ENCODE assay signal across 18 cellular contexts in the genomic region with DNA sequence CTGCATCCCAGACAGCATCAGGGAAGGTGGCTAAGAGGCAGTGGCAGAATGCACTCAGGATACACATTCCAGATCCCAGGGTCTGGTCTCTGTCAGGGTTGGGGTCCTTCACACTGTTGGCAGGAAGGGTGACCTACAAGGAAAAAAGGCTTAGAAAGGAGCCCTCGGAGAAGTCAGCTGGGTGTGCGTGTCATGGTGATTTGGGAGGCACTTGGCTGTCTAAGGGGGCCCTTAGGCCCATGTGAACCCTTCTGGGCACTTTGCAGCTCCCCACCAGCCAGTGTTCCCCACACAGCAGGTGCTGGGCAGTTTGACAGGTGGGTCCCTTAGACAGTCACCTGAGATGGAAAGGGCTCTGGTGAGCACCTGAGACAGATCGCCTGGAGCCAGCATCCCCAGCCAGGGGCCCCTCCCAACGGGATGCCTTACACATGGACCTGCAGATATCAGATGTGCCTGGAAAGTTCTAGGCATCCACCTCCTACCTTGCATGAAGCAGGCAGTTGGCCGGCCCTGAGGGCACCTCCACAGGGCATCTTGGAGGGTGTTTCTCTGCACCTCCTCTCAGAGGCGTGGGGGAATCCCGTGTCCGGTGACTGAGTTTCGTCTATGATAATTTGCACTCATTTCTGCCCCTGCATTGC.
DNase-seq lines count a peak whose midpoint lies in the region; ATAC-seq and TF ChIP-seq lines count a peak whose summit lies in the region.
"Had no signal": no experiment of that assay in that cellular context is flagged by ENCODE, and none has a peak within 500 bp of the region (broad histone marks: within the 10 kb centered on the region; RNA-seq: fewer than 3 reads in every experiment).

No MANE protein-coding gene starts in this region.

- H3K27me3 ChIP-seq in RWPE2 (ENCODE audit: insufficient read depth, poor library complexity, severe bottlenecking) (no peaks in the 10 kb centered on the region), sigmoid colon (no peaks in the 10 kb centered on the region)
- H3K27me3 ChIP-seq: Peyer's patch, uterus had no signal

- H3K4me1 ChIP-seq in RWPE2 (ENCODE audit: insufficient read depth, poor library complexity, severe bottlenecking) (no peaks in the 10 kb centered on the region), sigmoid colon (peaks cover 0 to 7% (median 0%) of the 10 kb centered on the region in 4 donors)
- H3K4me1 ChIP-seq: Peyer's patch, uterus had no signal

- POLR2A ChIA-PET in T-cell (lab: Charles Lee) = no interaction called here

- H3K36me3 Mint-ChIP-seq in T-helper 17 cell (ENCODE audit: low read depth) = no peaks in the 10 kb centered on the region
- H3K36me3 Mint-ChIP-seq in T-cell = no peaks in the 10 kb centered on the region
- H3K36me3 Mint-ChIP-seq: immature natural killer cell had no signal

- H3K9me3 Mint-ChIP-seq in T-cell = no peaks in the 10 kb centered on the region
- H3K9me3 Mint-ChIP-seq: activated naive CD4-positive, alpha-beta T cell treated with anti-CD3 and anti-CD28 coated beads for 36 hours; activated T-cell treated with anti-CD3 and anti-CD28 coated beads, Interleukin-2, amount 50 U/mL, for 4 hours; CD14-positive monocyte; immature natural killer cell had no signal

- no peak overlapping the region for H3K4me3 ChIP-seq in RWPE2 (ENCODE audit: severe bottlenecking)
- no peak overlapping the region for H3K4me3 ChIP-seq in sigmoid colon
- H3K4me3 ChIP-seq: left ventricle myocardium inferior, Peyer's patch, SK-N-MC, uterus had no signal

- ATAC-seq in RWPE2 (ENCODE audit: low read depth) (no peak), T-helper 17 cell (no peak), T-cell (replicated peaks in 1 of 4) (no peak)
- ATAC-seq: activated T-cell treated with anti-CD3 and anti-CD28 coated beads, Interleukin-2, amount 50 U/mL, for 4 hours had no signal

- CTCF ChIA-PET in T-cell (lab: Charles Lee) = no interaction called here

- intact Hi-C loops in sigmoid colon (cut with DNase I) = no loop called here

- H3K27ac ChIP-seq in RWPE2 (ENCODE audit: poor library complexity, severe bottlenecking) (no peak overlapping the region), sigmoid colon (no peak overlapping the region)
- H3K27ac ChIP-seq: left ventricle myocardium inferior, Peyer's patch, SK-N-MC had no signal

- WGBS in sigmoid colon, 2 donors = 85 to 87% methylated on average over 9 of the region's 9 CpGs

- no peak for TF ChIP-seq EP300 in sigmoid colon (IDR thresholded peaks at IDR 0.05)

- H3K27ac Mint-ChIP-seq in T-helper 17 cell = no peak overlapping the region
- no peak overlapping the region for H3K27ac Mint-ChIP-seq in T-cell
- H3K27ac Mint-ChIP-seq: activated naive CD4-positive, alpha-beta T cell treated with anti-CD3 and anti-CD28 coated beads for 36 hours; immature natural killer cell had no signal

- peak; percentile 18 for DNase-seq in D341Med (ENCODE audit: low spot score)
- peak; percentile 61 for DNase-seq in RWPE2 (ENCODE audit: low spot score)
- peak; percentile 52 for DNase-seq in islet precursor cell
- peak; percentile 39 for DNase-seq in sigmoid colon
- DNase-seq in NCI-H1694 (lab: John Stamatoyannopoulos, UW) = no peak
- DNase-seq in T-helper 17 cell = no peak
- DNase-seq in T-cell = no peak
- DNase-seq in A172 (ENCODE audit: low spot score) = no peak
- DNase-seq: activated naive CD4-positive, alpha-beta T cell treated with anti-CD3 and anti-CD28 coated beads for 36 hours; activated T-cell treated with anti-CD3 and anti-CD28 coated beads, Interleukin-2, amount 50 U/mL, for 4 hours; immature natural killer cell; left ventricle myocardium inferior; NCI-H2107; NCI-H510A had no signal

- H3K4me1 Mint-ChIP-seq in T-helper 17 cell (no peaks in the 10 kb centered on the region), T-cell (no peaks in the 10 kb centered on the region)
- H3K4me1 Mint-ChIP-seq: CD14-positive monocyte, immature natural killer cell had no signal

- H3K4me3 Mint-ChIP-seq in T-helper 17 cell = no peak overlapping the region
- H3K4me3 Mint-ChIP-seq in T-cell = no peak overlapping the region
- H3K4me3 Mint-ChIP-seq: activated naive CD4-positive, alpha-beta T cell treated with anti-CD3 and anti-CD28 coated beads for 36 hours; activated T-cell treated with anti-CD3 and anti-CD28 coated beads, Interleukin-2, amount 50 U/mL, for 4 hours; CD14-positive monocyte; immature natural killer cell had no signal

- H3K36me3 ChIP-seq in RWPE2 (ENCODE audit: low read depth) (peaks cover 31% of the 10 kb centered on the region), sigmoid colon (peaks cover 12 to 66% (median 24%) of the 10 kb centered on the region in 4 donors)
- H3K36me3 ChIP-seq: uterus had no signal

- TF ChIP-seq POLR2A in sigmoid colon (IDR thresholded peaks at IDR 0.05) = no peak

- H3K9me3 ChIP-seq in RWPE2 (ENCODE audit: severe bottlenecking) (no peaks in the 10 kb centered on the region), sigmoid colon (no peaks in the 10 kb centered on the region), T-helper 17 cell (ENCODE audit: control insufficient read depth, low read length, poor library complexity, severe bottlenecking) (no peaks in the 10 kb centered on the region)
- H3K9me3 ChIP-seq: left ventricle myocardium inferior, Peyer's patch, uterus had no signal

- peaks cover 33% of the 10 kb centered on the region for H3K27me3 Mint-ChIP-seq in T-helper 17 cell
- H3K27me3 Mint-ChIP-seq in T-cell = no peaks in the 10 kb centered on the region

- TF ChIP-seq CTCF in RWPE2 (IDR thresholded peaks at IDR 0.05; ENCODE audit: poor library complexity, severe bottlenecking) (no peak), sigmoid colon (IDR thresholded peaks at IDR 0.05) (no peak)

Comparison
In these comparisons a context has a peak if more than half of its experiments do, and no peak if none do; other contexts are left out.
1. DNase-seq: peak in D341Med (single experiment), RWPE2 (single experiment), islet precursor cell (single experiment) and sigmoid colon (single experiment); none in NCI-H1694 (single experiment), T-helper 17 cell (0 of 3), T-cell (0 of 34) and A172 (single experiment).